32 cellular contexts compared by ENCODE assay signal in the genomic region with DNA sequence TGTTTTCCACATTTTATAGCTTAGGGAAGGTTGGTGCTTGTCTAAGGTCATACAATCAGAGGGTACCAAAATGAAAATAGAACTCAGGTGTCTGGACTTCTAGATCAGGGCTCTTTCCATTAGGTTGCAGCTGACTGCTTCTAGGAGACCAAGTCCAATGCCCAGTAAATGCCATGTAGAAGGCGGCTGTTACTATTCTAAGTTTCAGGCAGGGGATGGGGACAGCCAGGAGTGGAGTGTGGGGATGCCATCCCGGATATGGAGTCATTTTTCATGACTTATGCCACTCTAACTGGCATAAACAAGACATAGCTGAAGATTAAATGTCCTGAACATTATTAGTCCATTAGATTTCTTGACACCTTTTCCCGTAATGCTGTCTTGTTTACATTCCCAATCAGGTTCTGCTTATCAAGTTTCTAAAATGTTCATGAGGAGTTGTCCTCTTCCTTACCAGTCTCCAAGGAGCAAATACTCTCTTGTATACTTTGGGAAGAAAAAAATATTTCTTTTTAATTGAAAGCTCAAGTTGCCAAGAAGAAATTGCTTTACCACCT. TPM values are rescaled to one million over a fixed set of nuclear protein-coding genes. Genes with fewer than 3 reads are reported as not detected.
"Had no signal": no experiment of that assay in that cellular context is flagged by ENCODE, and none has a peak within 500 bp of the region (broad histone marks: within the 10 kb centered on the region; RNA-seq: fewer than 3 reads in every experiment).

No MANE protein-coding gene starts in this region.

- H3K27ac Mint-ChIP-seq: dendritic cell treated with granulocyte-macrophage colony-stimulating factor and Interleukin-4, amounts not matched to agents 40 ng/mL and 50 ng/mL, for 4 days; endodermal cell; immature natural killer cell; mesothelial cell of epicardium; naive B cell; nephron; progenitor cell of endocrine pancreas; stimulated activated effector memory CD8-positive, alpha-beta T cell treated with anti-CD3 and anti-CD28 coated beads, Interleukin-12 subunit alpha, Interleukin-12 subunit beta, amount 100 ng/mL, for 72 hours had no signal

- DNase-seq: colonic mucosa; effector CD8-positive, alpha-beta T cell; endodermal cell; esophagus squamous epithelium; foreskin melanocyte; head of caudate nucleus; hypothalamus; immature natural killer cell; islet precursor cell; kidney glomerular epithelial cell; mesenchymal stem cell; mucosa of descending colon; naive B cell; stimulated activated CD4-positive, alpha-beta T cell treated with anti-CD3 and anti-CD28 coated beads, Interleukin-2, amount 100 ng/mL, for 24 hours; stimulated activated CD4-positive, alpha-beta T cell treated with anti-CD3 and anti-CD28 coated beads, Interleukin-4, amount 100 ng/mL, for 24 hours; stimulated activated naive CD4-positive, alpha-beta T cell treated with Interleukin-2 at 50 U/mL for 16 hours; transverse colon had no signal

- H3K36me3 ChIP-seq: colonic mucosa, esophagus squamous epithelium, neural progenitor cell, right atrium auricular region, transverse colon had no signal

- H3K9me3 ChIP-seq: colonic mucosa, esophagus squamous epithelium, mucosa of descending colon, right atrium auricular region, transverse colon had no signal

- ATAC-seq: mucosa of descending colon; stimulated activated effector memory CD8-positive, alpha-beta T cell treated with anti-CD3 and anti-CD28 coated beads, Interleukin-12 subunit alpha, Interleukin-12 subunit beta, amount 100 ng/mL, for 72 hours had no signal

- H3K4me3 Mint-ChIP-seq: central memory CD8-positive, alpha-beta T cell; dendritic cell treated with granulocyte-macrophage colony-stimulating factor and Interleukin-4, amounts not matched to agents 40 ng/mL and 50 ng/mL, for 4 days; endodermal cell; immature natural killer cell; mesothelial cell of epicardium; naive B cell; nephron; neural progenitor cell; stimulated activated effector memory CD8-positive, alpha-beta T cell treated with anti-CD3 and anti-CD28 coated beads, Interleukin-12 subunit alpha, Interleukin-12 subunit beta, amount 100 ng/mL, for 72 hours had no signal

- H3K9me3 Mint-ChIP-seq: central memory CD8-positive, alpha-beta T cell; dendritic cell treated with granulocyte-macrophage colony-stimulating factor and Interleukin-4, amounts not matched to agents 40 ng/mL and 50 ng/mL, for 4 days; endodermal cell; immature natural killer cell; mesothelial cell of epicardium; naive B cell; nephron; neural progenitor cell; stimulated activated effector memory CD8-positive, alpha-beta T cell treated with anti-CD3 and anti-CD28 coated beads, Interleukin-12 subunit alpha, Interleukin-12 subunit beta, amount 100 ng/mL, for 72 hours had no signal

- H3K27me3 ChIP-seq: colonic mucosa, esophagus squamous epithelium, neural progenitor cell, right atrium auricular region, transverse colon had no signal

- H3K4me1 Mint-ChIP-seq: central memory CD8-positive, alpha-beta T cell; immature natural killer cell; naive B cell; stimulated activated effector memory CD8-positive, alpha-beta T cell treated with anti-CD3 and anti-CD28 coated beads, Interleukin-12 subunit alpha, Interleukin-12 subunit beta, amount 100 ng/mL, for 72 hours had no signal

- H3K36me3 Mint-ChIP-seq: immature natural killer cell; mesothelial cell of epicardium; naive B cell; neural progenitor cell; stimulated activated effector memory CD8-positive, alpha-beta T cell treated with anti-CD3 and anti-CD28 coated beads, Interleukin-12 subunit alpha, Interleukin-12 subunit beta, amount 100 ng/mL, for 72 hours had no signal

- H3K4me3 ChIP-seq: colonic mucosa, esophagus squamous epithelium, mucosa of descending colon, neural progenitor cell, right atrium auricular region, transverse colon had no signal

- H3K4me1 ChIP-seq: colonic mucosa, parathyroid adenoma had no signal

- H3K27ac ChIP-seq: colonic mucosa, epithelial cell of prostate, esophagus squamous epithelium, neural progenitor cell, parathyroid adenoma, transverse colon had no signal

RNA-seq across cellular contexts. Expression of a gene that starts 31.5 kb away (rescaled TPM):
- total RNA-seq: glomerular endothelial cell, lung microvascular endothelial cell, osteoblast, sciatic nerve, urinary bladder had no signal
